14 cellular contexts compared by ENCODE assay signal in genomic region chr13:32147193-32147592, GRCh38.
DNase-seq lines count a peak whose midpoint lies in the region; ATAC-seq and TF ChIP-seq lines count a peak whose summit lies in the region.
"Had no signal": no experiment of that assay in that cellular context is flagged by ENCODE, and none has a peak within 500 bp of the region (broad histone marks: within the 10 kb centered on the region; RNA-seq: fewer than 3 reads in every experiment).

No MANE protein-coding gene starts in this region.

- TF ChIP-seq CTCF in coronary artery (IDR thresholded peaks at IDR 0.05) (no peak), thoracic aorta (IDR thresholded peaks at IDR 0.05) (no peak)

- H3K27me3 Mint-ChIP-seq in activated T-cell treated with anti-CD3 and anti-CD28 coated beads, Interleukin-2, amount 50 U/mL, for 72 hours (ENCODE audit: low read depth): no peaks in the 10 kb centered on the region

- ATAC-seq in activated T-cell treated with anti-CD3 and anti-CD28 coated beads, Interleukin-2, amount 50 U/mL, for 72 hours (replicated peaks in 1 of 2): peak; percentile 69 to 83
- ATAC-seq in thoracic aorta (ENCODE audit: insufficient number of reproducible peaks, low FRiP score, low read depth) (no peak), GM21737 (IDR thresholded peaks at IDR 0.05; ENCODE audit: unreplicated experiment) (no peak)
- ATAC-seq: GM23338 had no signal

- no peaks in the 10 kb centered on the region for H3K9me3 ChIP-seq in thoracic aorta

- H3K4me3 ChIP-seq in coronary artery (no peak overlapping the region), thoracic aorta (no peak overlapping the region)
- H3K4me3 ChIP-seq: BLaER1, GM23338 had no signal

- no peaks in the 10 kb centered on the region for H3K27me3 ChIP-seq in thoracic aorta (replicated peaks; ENCODE audit: insufficient read depth)
- H3K27me3 ChIP-seq: BLaER1 had no signal

- no peaks in the 10 kb centered on the region for H3K9me3 Mint-ChIP-seq in activated T-cell treated with anti-CD3 and anti-CD28 coated beads, Interleukin-2, amount 50 U/mL, for 72 hours
- H3K9me3 Mint-ChIP-seq: CD8-positive, alpha-beta memory T cell; GM23338 had no signal

- H3K36me3 Mint-ChIP-seq in activated T-cell treated with anti-CD3 and anti-CD28 coated beads, Interleukin-2, amount 50 U/mL, for 72 hours (ENCODE audit: insufficient read depth in 2 of 2): no peaks in the 10 kb centered on the region

- peaks cover 9% of the 10 kb centered on the region for H3K4me1 Mint-ChIP-seq in activated T-cell treated with anti-CD3 and anti-CD28 coated beads, Interleukin-2, amount 50 U/mL, for 72 hours (ENCODE audit: low read depth)
- H3K4me1 Mint-ChIP-seq: CD8-positive, alpha-beta memory T cell had no signal

- H3K27ac ChIP-seq in coronary artery (peak overlapping the region; percentile 51 to 53), thoracic aorta (peak overlapping the region; percentile 32 to 81)
- H3K27ac ChIP-seq: BLaER1, HL-60 had no signal

- DNase-seq in activated T-cell treated with anti-CD3 and anti-CD28 coated beads, Interleukin-2, amount 50 U/mL, for 72 hours: peak in 1 of 2 donors; percentile 2
- DNase-seq in activated T-cell treated with anti-CD3 and anti-CD28 coated beads for 4 hours (no peak), coronary artery (ENCODE audit: low spot score) (no peak), thoracic aorta (ENCODE audit: low spot score) (no peak), epidermal melanocyte (ENCODE audit: insufficient read length, low spot score) (no peak), T-helper 1 cell (no peak)
- DNase-seq: 8988T; AML-193; CD8-positive, alpha-beta memory T cell; H7 had no signal

- no peaks in the 10 kb centered on the region for H3K36me3 ChIP-seq in thoracic aorta
- H3K36me3 ChIP-seq: BLaER1 had no signal

- no peak overlapping the region for H3K27ac Mint-ChIP-seq in activated T-cell treated with anti-CD3 and anti-CD28 coated beads, Interleukin-2, amount 50 U/mL, for 72 hours
- H3K27ac Mint-ChIP-seq: GM23338 had no signal

- peaks cover 9 to 45% of the 10 kb centered on the region in 2 donors for H3K4me1 ChIP-seq in thoracic aorta (ENCODE audit: control insufficient read depth in 1 of 2, low read depth in 2 of 2)
- H3K4me1 ChIP-seq: BLaER1 had no signal

- H3K4me3 Mint-ChIP-seq in activated T-cell treated with anti-CD3 and anti-CD28 coated beads, Interleukin-2, amount 50 U/mL, for 72 hours: no peak overlapping the region
- H3K4me3 Mint-ChIP-seq: CD8-positive, alpha-beta memory T cell; GM23338 had no signal

Comparison
In these comparisons a context has a peak if more than half of its experiments do, and no peak if none do; other contexts are left out.
1. ATAC-seq: peak in activated T-cell treated with anti-CD3 and anti-CD28 coated beads, Interleukin-2, amount 50 U/mL, for 72 hours (2 of 2); none in thoracic aorta (single experiment) and GM21737 (single experiment).